ENCODE assay signal across 13 cellular contexts in genomic region chr7:2729893-2730716, GRCh38. TPM values are rescaled to one million over a fixed set of nuclear protein-coding genes. Genes with fewer than 3 reads are reported as not detected.
A peak's percentile ranks its signal among the peaks of the same experiment; 100 is the strongest.
DNase-seq lines count a peak whose midpoint lies in the region; ATAC-seq and TF ChIP-seq lines count a peak whose summit lies in the region.
"Had no signal": no experiment of that assay in that cellular context is flagged by ENCODE, and none has a peak within 500 bp of the region (broad histone marks: within the 10 kb centered on the region; RNA-seq: fewer than 3 reads in every experiment).

No MANE protein-coding gene starts in this region.

- no peak overlapping the region for H3K4me3 ChIP-seq in spleen
- no peak overlapping the region for H3K4me3 ChIP-seq in SJCRH30

- peak overlapping the region; percentile 61 for H3K27ac Mint-ChIP-seq in chondrocyte (ENCODE audit: unreplicated experiment)
- peak overlapping the region; percentile 24 for H3K27ac Mint-ChIP-seq in memory B cell
- H3K27ac Mint-ChIP-seq in activated naive CD8-positive, alpha-beta T cell treated with anti-CD3 and anti-CD28 coated beads for 36 hours: no peak overlapping the region
- H3K27ac Mint-ChIP-seq: CD8-positive, alpha-beta T cell had no signal

- DNase-seq in G401 (ENCODE audit: low spot score) (peak; percentile 33), chondrocyte (ENCODE audit: low spot score) (peak; percentile 68), memory B cell (ENCODE audit: low spot score in 2 of 2) (no peak), spleen (peak; percentile 66), HT-29 (ENCODE audit: low spot score) (no peak), NCI-H1417 treated with DMSO at 0.1 percent for 48 hours (lab: John Stamatoyannopoulos, UW) (no peak), SJCRH30 (no peak)
- DNase-seq in activated naive CD8-positive, alpha-beta T cell treated with anti-CD3 and anti-CD28 coated beads for 36 hours: no peak
- DNase-seq: Kasumi-1; NCI-H774; stimulated activated naive CD8-positive, alpha-beta T cell treated with anti-CD3 and anti-CD28 coated beads, Interleukin-15, Interleukin-2, amounts not matched to agents 100 U/mL and 50 U/mL, for 24 hours; T-helper 2 cell had no signal

- H3K4me1 Mint-ChIP-seq in chondrocyte (ENCODE audit: low read depth) (peaks cover 47% of the 10 kb centered on the region), memory B cell (peaks cover 16% of the 10 kb centered on the region)
- peaks cover 35% of the 10 kb centered on the region for H3K4me1 Mint-ChIP-seq in activated naive CD8-positive, alpha-beta T cell treated with anti-CD3 and anti-CD28 coated beads for 36 hours

- H3K4me3 Mint-ChIP-seq in chondrocyte (ENCODE audit: unreplicated experiment) (no peak overlapping the region), memory B cell (no peak overlapping the region)
- H3K4me3 Mint-ChIP-seq in activated naive CD8-positive, alpha-beta T cell treated with anti-CD3 and anti-CD28 coated beads for 36 hours: no peak overlapping the region
- H3K4me3 Mint-ChIP-seq: CD8-positive, alpha-beta T cell had no signal

- ATAC-seq in memory B cell (ENCODE audit: low read depth): no peak
- ATAC-seq: CD8-positive, alpha-beta T cell; stimulated activated naive CD8-positive, alpha-beta T cell treated with anti-CD3 and anti-CD28 coated beads, Interleukin-15, Interleukin-2, amounts not matched to agents 100 U/mL and 50 U/mL, for 24 hours had no signal

- H3K27me3 ChIP-seq in spleen (replicated peaks in 1 of 7) (no peaks in the 10 kb centered on the region), SJCRH30 (no peaks in the 10 kb centered on the region)

- H3K27ac ChIP-seq in spleen (peak overlapping the region in 4 of 8 donors; percentile 70 to 78 (median 72)), SJCRH30 (no peak overlapping the region)

- H3K36me3 Mint-ChIP-seq in chondrocyte (ENCODE audit: low read depth) (peaks cover 34% of the 10 kb centered on the region), memory B cell (peaks cover 31% of the 10 kb centered on the region)
- H3K36me3 Mint-ChIP-seq in activated naive CD8-positive, alpha-beta T cell treated with anti-CD3 and anti-CD28 coated beads for 36 hours: peaks cover 15% of the 10 kb centered on the region

- H3K27me3 Mint-ChIP-seq in chondrocyte (ENCODE audit: low read depth) (no peaks in the 10 kb centered on the region), memory B cell (no peaks in the 10 kb centered on the region)
- no peaks in the 10 kb centered on the region for H3K27me3 Mint-ChIP-seq in activated naive CD8-positive, alpha-beta T cell treated with anti-CD3 and anti-CD28 coated beads for 36 hours

- TF ChIP-seq CTCF in chondrocyte (IDR thresholded peaks at IDR 0.05) (no peak), spleen (IDR thresholded peaks at IDR 0.05 in 8 of 11, conservative IDR thresholded peaks at IDR 0.05 in 3 of 11) (no peak)

- H3K9me3 Mint-ChIP-seq in chondrocyte (ENCODE audit: low read depth) (peaks cover 2% of the 10 kb centered on the region), memory B cell (no peaks in the 10 kb centered on the region)
- no peaks in the 10 kb centered on the region for H3K9me3 Mint-ChIP-seq in activated naive CD8-positive, alpha-beta T cell treated with anti-CD3 and anti-CD28 coated beads for 36 hours
- H3K9me3 Mint-ChIP-seq: CD8-positive, alpha-beta T cell had no signal

- H3K36me3 ChIP-seq in spleen (peaks cover 0 to 65% (median 20%) of the 10 kb centered on the region in 6 donors), SJCRH30 (peaks cover 7% of the 10 kb centered on the region)

- in situ Hi-C loops in G401 (cut with HindIII; ENCODE audit: low sequenced_read_pairs): no loop called here

- H3K9me3 ChIP-seq in spleen (peaks cover 0 to 5% (median 0%) of the 10 kb centered on the region in 8 donors), SJCRH30 (replicated peaks) (no peaks in the 10 kb centered on the region)

- H3K4me1 ChIP-seq in spleen (peaks cover 17 to 66% (median 38%) of the 10 kb centered on the region in 6 donors), SJCRH30 (no peaks in the 10 kb centered on the region)

- intact Hi-C loops in spleen (cut with DNase I; ENCODE audit: low total_unique reads): no loop called here

- TF ChIP-seq POLR2A in spleen (IDR thresholded peaks at IDR 0.05): no peak

- 72 to 82% (median 81%) methylated on average over 31 to 33 of the region's 33 CpGs for WGBS in spleen, 5 donors

RNA-seq across cellular contexts. Expression of gene AMZ1, which starts 42.1 kb away (rescaled TPM):
- not detected in 2 replicates for total RNA-seq in G401 (2014; rRNA removed; shearing (Covaris generic))
- total RNA-seq in chondrocyte (9.1 to 11.1 TPM (median 9.6 TPM) in 3 replicates), spleen (1 to 10 TPM in 6 of 7 donors, under 1 TPM in 1; 0.97 to 3.4 (median 1.9) TPM)
- 1 to 10 TPM in 1 of 3 donors, under 1 TPM in 2; 0.20 to 1.6 (median 0.57) TPM for polyA plus RNA-seq in spleen
- under 1 TPM in 1 of 2 experiments, not detected in 1; 0.04 TPM for total RNA-seq in activated naive CD8-positive, alpha-beta T cell treated with anti-CD3 and anti-CD28 coated beads for 36 hours
- total RNA-seq in HT-29 (2014; rRNA removed; shearing (Covaris generic)): not detected in 2 replicates
- total RNA-seq in SJCRH30 (2014; rRNA removed; shearing (Covaris generic)): 0.02 and 0.05 TPM in 2 replicates

Comparison
In these comparisons a context has a peak if more than half of its experiments do, and no peak if none do; other contexts are left out.
1. DNase-seq: peak in G401 (single experiment), chondrocyte (single experiment) and spleen (single experiment); none in memory B cell (0 of 2), activated naive CD8-positive, alpha-beta T cell treated with anti-CD3 and anti-CD28 coated beads for 36 hours (single experiment), HT-29 (single experiment), NCI-H1417 treated with DMSO at 0.1 percent for 48 hours (single experiment) and SJCRH30 (0 of 2).